Comparison of ENCODE assay signal across 10 cellular contexts in genomic region chr1:8133657-8134430, GRCh38.
DNase-seq lines count a peak whose midpoint lies in the region; ATAC-seq and TF ChIP-seq lines count a peak whose summit lies in the region.
"Had no signal": no experiment of that assay in that cellular context is flagged by ENCODE, and none has a peak within 500 bp of the region (broad histone marks: within the 10 kb centered on the region; RNA-seq: fewer than 3 reads in every experiment).

No MANE protein-coding gene starts in this region.

- 4 to 6% methylated on average over 4 of the region's 4 CpGs for WGBS in aorta, 2 donors

- no peak overlapping the region for H3K4me3 ChIP-seq in mucosa of descending colon
- H3K4me3 ChIP-seq in aorta (ENCODE audit: low read length in 2 of 2): no peak overlapping the region

- peak overlapping the region; percentile 70 for H3K27ac ChIP-seq in epithelial cell of prostate
- peak overlapping the region; percentile 63 to 66 for H3K27ac ChIP-seq in aorta (ENCODE audit: low read depth in 1 of 2, low read length in 2 of 2)
- H3K27ac ChIP-seq: KMS-11 had no signal

- no peaks in the 10 kb centered on the region for H3K27me3 ChIP-seq in aorta (ENCODE audit: control insufficient read depth in 1 of 2, insufficient read depth in 2 of 2, low read length in 1 of 2)

- intact Hi-C loops in mucosa of descending colon (cut with DNase I, micrococcal nuclease): loop anchor here in 1 of 2 donors (10.0 kb wide), 2 partner anchors 71 to 109 kb away; partner anchors contain the start of gene ERRFI1
- intact Hi-C loops in aorta (cut with DNase I): loop anchor here (5.0 kb wide), 1 partner anchor 37 kb away; no protein-coding TSS in a partner anchor

- peak; percentile 16 to 71 for DNase-seq in NCI-H446 (lab: John Stamatoyannopoulos, UW)
- peak; percentile 66 for DNase-seq in epithelial cell of prostate (ENCODE audit: low read depth, low spot score)
- peak in 1 of 3 donors; percentile 53 for DNase-seq in mucosa of descending colon
- DNase-seq in aorta: peak; percentile 84 to 91
- no peak for DNase-seq in ecto neural progenitor cell (ENCODE audit: low spot score)
- DNase-seq in COLO829 (ENCODE audit: low spot score): no peak
- DNase-seq: activated B cell treated with CpG ODN at 0.5 μM for 24 hours, erythroblast had no signal

- TF ChIP-seq CTCF in mucosa of descending colon (IDR thresholded peaks at IDR 0.05): no peak

- no peaks in the 10 kb centered on the region for H3K4me1 ChIP-seq in mucosa of descending colon (ENCODE audit: low read depth)
- peaks cover 3 to 9% of the 10 kb centered on the region in 2 donors for H3K4me1 ChIP-seq in aorta (ENCODE audit: control insufficient read depth in 1 of 2, insufficient read depth in 2 of 2, low read length in 2 of 2)

- peak; percentile 59 for ATAC-seq in mucosa of descending colon
- ATAC-seq in aorta (ENCODE audit: low FRiP score): peak; percentile 91
- ATAC-seq in GM21526 (IDR thresholded peaks at IDR 0.05; ENCODE audit: low FRiP score, unreplicated experiment): no peak

- H3K36me3 ChIP-seq in mucosa of descending colon (ENCODE audit: low read depth): no peaks in the 10 kb centered on the region
- no peaks in the 10 kb centered on the region for H3K36me3 ChIP-seq in aorta (ENCODE audit: control insufficient read depth in 1 of 2, insufficient read depth in 2 of 2, low read length in 1 of 2)

- H3K9me3 ChIP-seq in mucosa of descending colon: no peaks in the 10 kb centered on the region
- no peaks in the 10 kb centered on the region for H3K9me3 ChIP-seq in aorta (ENCODE audit: control insufficient read depth, low read length)

Comparison
In these comparisons a context has a peak if more than half of its experiments do, and no peak if none do; other contexts are left out.
1. DNase-seq: peak in NCI-H446 (2 of 2), epithelial cell of prostate (single experiment) and aorta (2 of 2); none in ecto neural progenitor cell (single experiment) and COLO829 (single experiment).